2 cellular contexts compared by ENCODE assay signal in the genomic region with DNA sequence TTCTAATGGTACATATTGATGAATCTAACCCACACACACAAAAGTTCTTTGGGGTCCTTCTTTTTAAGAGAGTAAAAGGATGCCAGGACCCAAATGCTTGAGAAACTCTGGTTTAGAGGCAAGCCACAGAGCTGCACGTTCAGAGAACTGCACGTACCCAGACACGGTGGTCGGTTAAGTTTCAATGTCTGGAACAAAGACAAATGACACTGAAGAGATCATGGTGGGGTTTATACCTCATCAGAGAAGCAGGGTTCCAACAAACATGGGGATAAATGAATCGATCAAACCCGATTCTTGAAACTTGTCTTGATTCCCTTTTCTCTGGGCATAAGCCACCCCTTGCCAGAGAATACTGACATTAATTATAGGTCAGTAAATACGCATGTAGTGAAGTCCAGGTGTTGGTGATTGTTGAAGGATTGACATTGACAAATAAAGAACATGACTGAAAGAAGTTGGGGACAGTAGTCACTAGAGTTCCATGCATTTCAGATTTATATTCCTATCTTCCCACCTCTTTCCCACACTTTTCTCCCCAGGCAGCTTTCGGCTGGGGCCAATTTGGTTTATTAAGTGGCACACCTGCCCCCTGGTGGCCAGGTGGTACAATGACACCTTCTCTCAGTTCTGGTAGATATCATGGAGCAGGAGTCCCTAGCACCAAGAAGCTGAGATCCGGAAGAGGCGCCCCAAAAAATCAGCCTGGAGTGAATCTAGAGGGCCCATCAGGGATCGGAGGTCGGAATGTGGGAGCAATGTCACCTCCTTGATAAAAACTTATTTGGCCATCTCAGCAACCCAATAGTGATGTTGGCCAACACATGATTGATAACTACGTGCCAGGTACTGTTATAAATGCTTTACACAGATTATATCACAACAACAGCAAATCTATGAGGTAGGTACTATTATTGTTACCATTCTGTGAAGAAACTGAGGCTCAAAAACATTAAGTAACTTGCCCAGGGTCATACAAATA.
TF ChIP-seq lines count a peak whose summit lies in the region.

No MANE protein-coding gene starts in this region.

TF ChIP-seq in HCT116, 20 proteins besides CTCF, POLR2A, EP300 and RAD21:
- TF ChIP-seq ZFX (IDR thresholded peaks at IDR 0.05) (no peak), REST (IDR thresholded peaks at IDR 0.05; ENCODE audit: low read depth) (no peak), ATF3 (IDR thresholded peaks at IDR 0.05) (no peak), CEBPB (IDR thresholded peaks at IDR 0.05; ENCODE audit: low read depth) (no peak), ELF1 (IDR thresholded peaks at IDR 0.05; ENCODE audit: borderline replicate concordance, low read depth) (no peak), YY1 (IDR thresholded peaks at IDR 0.05; ENCODE audit: extremely low read depth, insufficient replicate concordance, low read depth, low read length) (no peak), SIN3A (IDR thresholded peaks at IDR 0.05; ENCODE audit: low read depth) (no peak), CBX3 (IDR thresholded peaks at IDR 0.05; ENCODE audit: low read depth) (no peak), FOSL1 (IDR thresholded peaks at IDR 0.05; ENCODE audit: low read depth) (no peak), EZH2phosphoT487 (IDR thresholded peaks at IDR 0.05; ENCODE audit: borderline replicate concordance) (no peak), POLR2AphosphoS5 (IDR thresholded peaks at IDR 0.05; ENCODE audit: low read depth, low read length) (no peak), SP1 (IDR thresholded peaks at IDR 0.05; ENCODE audit: low read depth) (no peak), EGR1 (IDR thresholded peaks at IDR 0.05; ENCODE audit: low read depth) (no peak), JUND (IDR thresholded peaks at IDR 0.05) (no peak), SRF (IDR thresholded peaks at IDR 0.05; ENCODE audit: low read depth) (no peak), TCF7L2 (IDR thresholded peaks at IDR 0.05; ENCODE audit: borderline replicate concordance, extremely low read depth, insufficient read depth, insufficient read length) (no peak), ZNF274 (IDR thresholded peaks at IDR 0.05; ENCODE audit: low read depth, low read length) (no peak), EZH2 (IDR thresholded peaks at IDR 0.05) (no peak)
- TF ChIP-seq, protein P1, sequence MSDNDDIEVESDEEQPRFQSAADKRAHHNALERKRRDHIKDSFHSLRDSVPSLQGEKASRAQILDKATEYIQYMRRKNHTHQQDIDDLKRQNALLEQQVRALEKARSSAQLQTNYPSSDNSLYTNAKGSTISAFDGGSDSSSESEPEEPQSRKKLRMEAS (IDR thresholded peaks at IDR 0.05), result no peak

TF ChIP-seq in endothelial cell of umbilical vein, 7 proteins besides CTCF, POLR2A, EP300 and RAD21:
- no peak for TF ChIP-seq JUN (IDR thresholded peaks at IDR 0.05; ENCODE audit: borderline replicate concordance, insufficient read depth, insufficient read length, low read depth)
- TF ChIP-seq FOS (IDR thresholded peaks at IDR 0.05; ENCODE audit: borderline replicate concordance, insufficient read depth, low read length), result no peak
- TF ChIP-seq POLR2AphosphoS5 (IDR thresholded peaks at IDR 0.05; ENCODE audit: insufficient read depth, low read depth, low read length), result no peak
- TF ChIP-seq, protein P1 (IDR thresholded peaks at IDR 0.05; ENCODE audit: insufficient read depth, insufficient read length), result no peak
- no peak for TF ChIP-seq GATA2 (IDR thresholded peaks at IDR 0.05; ENCODE audit: insufficient read depth, insufficient read length, low read depth, low read length)
- TF ChIP-seq MYC (IDR thresholded peaks at IDR 0.05; ENCODE audit: low read depth, low read length), result no peak
- no peak for TF ChIP-seq EZH2 (IDR thresholded peaks at IDR 0.05; ENCODE audit: borderline replicate concordance, low read depth, low read length, severe bottlenecking)
